In genomic region chr17:35313875-35314409, GRCh38 we compare ENCODE assay signal across 10 cellular contexts. TPM values are rescaled to one million over a fixed set of nuclear protein-coding genes. Genes with fewer than 3 reads are reported as not detected.
DNase-seq lines count a peak whose midpoint lies in the region; TF ChIP-seq lines count a peak whose summit lies in the region.
"Had no signal": no experiment of that assay in that cellular context is flagged by ENCODE, and none has a peak within 500 bp of the region (broad histone marks: within the 10 kb centered on the region; RNA-seq: fewer than 3 reads in every experiment).

No MANE protein-coding gene starts in this region.

- H3K79me2 ChIP-seq in mammary epithelial cell (ENCODE audit: insufficient read depth, low read length), result no peaks in the 10 kb centered on the region
- H3K79me2 ChIP-seq in mesendoderm (ENCODE audit: control insufficient read depth, insufficient read depth, low read length), result no peaks in the 10 kb centered on the region

- intact Hi-C loops in mammary epithelial cell (cut with micrococcal nuclease) (loop anchor here (1.0 to 5.0 kb wide), 2 partner anchors 433 to 1112 kb away; no protein-coding TSS in a partner anchor), tibial artery (cut with DNase I; ENCODE audit: low total_unique reads) (loop anchor here (2.0 kb wide), 1 partner anchor 223 kb away; the partner anchor contains the start of gene SLFN12L)

- H4K8ac ChIP-seq in mesendoderm (ENCODE audit: low read depth, low read length), result no peak overlapping the region

- H3K27ac ChIP-seq in mammary epithelial cell (ENCODE audit: insufficient read depth, low read depth, low read length), result no peak overlapping the region
- H3K27ac ChIP-seq in mesendoderm (ENCODE audit: low read depth, low read length), result no peak overlapping the region
- peak overlapping the region in 1 of 2 donors; percentile 29 for H3K27ac ChIP-seq in tibial artery
- H3K27ac ChIP-seq: A549 had no signal

- H3K9ac ChIP-seq in mammary epithelial cell (ENCODE audit: insufficient read depth, low read length), result no peak overlapping the region
- H3K9ac ChIP-seq in mesendoderm (ENCODE audit: low read length), result peak overlapping the region; percentile 66

- no TSS peak for BruUV-seq in mammary epithelial cell (replicated peaks; lab: Mats Ljungman, UMichigan)

- in situ Hi-C loops in mammary epithelial cell (cut with MboI; ENCODE audit: low sequenced_read_pairs in 2 of 2), result loop anchor here (5.0 to 10.0 kb wide), 2 partner anchors 149 to 223 kb away; partner anchors contain the start of gene SLFN12L (in 2 of the 2)

- peak overlapping the region; percentile 79 for H3K56ac ChIP-seq in mesendoderm (ENCODE audit: low read length)

- no peak overlapping the region for H3K4ac ChIP-seq in mesendoderm (ENCODE audit: low read depth, low read length)

- no peak overlapping the region for H3K23ac ChIP-seq in mesendoderm (ENCODE audit: low read length)

- H4K20me1 ChIP-seq in mammary epithelial cell (ENCODE audit: insufficient read depth, low read length), result no peaks in the 10 kb centered on the region

- CTCF ChIA-PET in mammary epithelial cell (lab: Charles Lee; ENCODE audit: low non-redundant PET), result no interaction called here

- dilution Hi-C loops in mammary epithelial cell (cut with HindIII; ENCODE audit: low sequenced_read_pairs), result loop anchor here (5.0 to 25.0 kb wide), 4 partner anchors 72 to 423 kb away; partner anchors contain the start of genes RASL10B and SLFN5

- H3K36me3 ChIP-seq in mammary epithelial cell (ENCODE audit: insufficient read depth, low read length) (no peaks in the 10 kb centered on the region), mesendoderm (ENCODE audit: control insufficient read depth, insufficient read depth, low read length) (no peaks in the 10 kb centered on the region), tibial artery (no peaks in the 10 kb centered on the region)

- TF ChIP-seq CTCF in mammary epithelial cell (conservative IDR thresholded peaks at IDR 0.05 in 1 of 2, IDR thresholded peaks at IDR 0.05 in 1 of 2; ENCODE audit: extremely low read depth in 1 of 2, insufficient read depth in 1 of 2, low read depth in 1 of 2, low read length in 2 of 2), result no peak
- TF ChIP-seq CTCF in tibial artery (IDR thresholded peaks at IDR 0.05), result no peak

- peaks cover 21% of the 10 kb centered on the region for H3K4me1 ChIP-seq in mammary epithelial cell (ENCODE audit: insufficient read depth, low read length)
- peaks cover 1% of the 10 kb centered on the region for H3K4me1 ChIP-seq in mesendoderm (ENCODE audit: control insufficient read depth, low read depth, low read length)
- H3K4me1 ChIP-seq in tibial artery, result peaks cover 0 to 30% (median 29%) of the 10 kb centered on the region in 4 donors

- H2AFZ ChIP-seq in mammary epithelial cell (ENCODE audit: low read depth, low read length), result peak overlapping the region; percentile 40

- no peak overlapping the region for H2BK15ac ChIP-seq in mesendoderm (replicated peaks; ENCODE audit: low read depth)

- H3K4me3 ChIP-seq in mammary epithelial cell (replicated peaks in 1 of 3; ENCODE audit: insufficient read depth in 1 of 3, low read depth in 2 of 3, low read length in 3 of 3), result no peak overlapping the region
- H3K4me3 ChIP-seq in mesendoderm (ENCODE audit: low read length), result peak overlapping the region; percentile 73
- H3K4me3 ChIP-seq in tibial artery, result peak overlapping the region; percentile 18 to 37
- H3K4me3 ChIP-seq: A549 had no signal

- peak; percentile 1 for DNase-seq in activated CD4-positive, CD25-positive, alpha-beta regulatory T cell treated with anti-CD3 and anti-CD28 coated beads, Interleukin-2, amount 50 U/mL, for 16 hours (ENCODE audit: low read depth, low spot score)
- DNase-seq in activated CD4-positive, CD25-positive, alpha-beta regulatory T cell treated with anti-CD3 and anti-CD28 coated beads, Interleukin-2, amount 50 U/mL, for 72 hours, result no peak
- DNase-seq in mammary epithelial cell, result no peak
- DNase-seq in mesendoderm, result peak; percentile 66
- peak in 1 of 2 donors; percentile 68 for DNase-seq in tibial artery
- no peak for DNase-seq in mesenteric fat pad (ENCODE audit: low spot score)
- no peak for DNase-seq in HT-29 (ENCODE audit: low spot score)
- DNase-seq in NCI-H2107 treated with DMSO at 0.1 percent for 48 hours (lab: John Stamatoyannopoulos, UW; ENCODE audit: unreplicated experiment), result no peak
- DNase-seq: NCI-H1105 had no signal

- H3K4me2 ChIP-seq in mammary epithelial cell (ENCODE audit: insufficient read depth, low read depth, low read length) (no peak overlapping the region), mesendoderm (ENCODE audit: low read length) (peak overlapping the region; percentile 51)
- H3K4me2 ChIP-seq: A549 had no signal

- H3K9me3 ChIP-seq in mammary epithelial cell (replicated peaks; ENCODE audit: insufficient read depth, low read length) (no peaks in the 10 kb centered on the region), tibial artery (no peaks in the 10 kb centered on the region)
- H3K9me3 ChIP-seq: A549 had no signal

- H2BK120ac ChIP-seq in mesendoderm (ENCODE audit: low read depth, low read length), result no peak overlapping the region

- no peak overlapping the region for H3K18ac ChIP-seq in mesendoderm (ENCODE audit: low read length)

- no peaks in the 10 kb centered on the region for H3K79me1 ChIP-seq in mesendoderm (ENCODE audit: low read length)

- no peak overlapping the region for H2BK5ac ChIP-seq in mesendoderm (ENCODE audit: low read length)

- no peak overlapping the region for H4K5ac ChIP-seq in mesendoderm (ENCODE audit: low read length)

- no peak overlapping the region for H2AK5ac ChIP-seq in mesendoderm (ENCODE audit: low read length)

- WGBS in mammary epithelial cell (ENCODE audit: low coverage, missing lambda C conversion rate), result 48% methylated on average over 5 of the region's 19 CpGs
- WGBS in mesendoderm (ENCODE audit: extremely low coverage, insufficient coverage, low lambda C conversion rate), result no CpG with 5 or more reads among the region's 19 CpGs

- no peaks in the 10 kb centered on the region for H3K27me3 ChIP-seq in mammary epithelial cell (ENCODE audit: insufficient read depth, low read length)
- no peaks in the 10 kb centered on the region for H3K27me3 ChIP-seq in mesendoderm (ENCODE audit: insufficient read depth, low read length, poor library complexity)
- H3K27me3 ChIP-seq in tibial artery, result no peaks in the 10 kb centered on the region

RNA-seq across cellular contexts. Expression of gene SLFN11, which starts 59.5 kb away (rescaled TPM):
- total RNA-seq in mammary epithelial cell (under 1 TPM in 1 of 2 donors, not detected in 1; 0.50 TPM), mesenteric fat pad (54.7 TPM)
- 0.14 TPM for polyA plus RNA-seq in mammary epithelial cell
- polyA minus RNA-seq in mammary epithelial cell, result not detected
- 0.08 TPM for polyA plus RNA-seq in mesendoderm (2013, experiment 1 of 2)
- polyA plus RNA-seq in mesendoderm (2013, experiment 2 of 2), result 0.11 TPM
- not detected in 2 replicates for total RNA-seq in HT-29 (2014; rRNA removed; shearing (Covaris generic))

Comparison
In these comparisons a context has a peak if more than half of its experiments do, and no peak if none do; other contexts are left out.
1. DNase-seq: peak in activated CD4-positive, CD25-positive, alpha-beta regulatory T cell treated with anti-CD3 and anti-CD28 coated beads, Interleukin-2, amount 50 U/mL, for 16 hours (single experiment) and mesendoderm (single experiment); none in activated CD4-positive, CD25-positive, alpha-beta regulatory T cell treated with anti-CD3 and anti-CD28 coated beads, Interleukin-2, amount 50 U/mL, for 72 hours (single experiment), mammary epithelial cell (single experiment), mesenteric fat pad (single experiment), HT-29 (single experiment) and NCI-H2107 treated with DMSO at 0.1 percent for 48 hours (single experiment).
2. H3K4me3 ChIP-seq: peak in mesendoderm (single experiment) and tibial artery (2 of 2); none in mammary epithelial cell (0 of 3).
3. RNA of gene SLFN11, which starts 59.5 kb away (total RNA-seq): 54.7 TPM in mesenteric fat pad (single experiment); 0.50 TPM in mammary epithelial cell and not detected in HT-29; every median in the first group is over 10 times any median in the second.